ENCODE assay signal across 11 cellular contexts in the genomic region with DNA sequence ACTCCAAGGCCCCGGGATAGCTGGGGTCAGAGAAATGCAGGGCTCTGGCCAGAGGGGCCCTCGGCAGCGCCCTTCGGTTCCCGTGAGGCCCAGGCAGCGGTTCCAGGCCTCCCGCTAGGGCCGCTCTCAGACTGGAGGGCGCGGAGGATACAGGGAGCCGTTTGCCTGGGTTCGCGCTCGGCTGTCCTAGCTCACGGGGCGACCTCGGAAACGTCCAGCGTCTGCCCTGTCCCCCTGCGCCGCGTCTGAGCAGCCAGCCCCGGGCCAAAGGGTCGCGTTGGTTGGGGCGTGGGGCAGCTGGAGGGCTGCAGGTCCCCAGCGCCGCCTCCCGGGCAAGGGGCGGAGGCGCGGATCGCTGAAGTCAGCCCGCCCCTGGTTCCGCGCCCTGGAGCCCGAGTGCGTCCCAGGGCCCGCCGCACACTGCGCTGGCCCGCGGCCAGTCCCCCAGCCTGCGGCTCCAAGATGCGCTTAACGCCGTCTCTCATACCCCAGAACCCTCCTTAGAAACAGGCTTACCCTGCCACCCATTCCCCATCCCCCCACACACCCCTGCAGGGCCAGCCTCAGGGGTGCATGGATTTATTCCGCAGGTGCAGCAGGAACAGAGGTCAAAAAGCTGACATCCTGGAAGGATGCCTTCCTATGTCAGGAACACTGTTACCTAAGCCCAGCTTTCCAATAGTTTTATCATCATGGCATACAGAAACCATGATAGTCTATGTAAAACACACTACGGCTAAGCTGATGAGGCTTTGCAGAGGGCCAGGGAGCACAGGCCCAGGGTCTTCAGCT. TPM values are rescaled to one million over a fixed set of nuclear protein-coding genes. Genes with fewer than 3 reads are reported as not detected.
DNase-seq lines count a peak whose midpoint lies in the region; ATAC-seq, FAIRE-seq and TF ChIP-seq lines count a peak whose summit lies in the region.
"Had no signal": no experiment of that assay in that cellular context is flagged by ENCODE, and none has a peak within 500 bp of the region (broad histone marks: within the 10 kb centered on the region; RNA-seq: fewer than 3 reads in every experiment).

No MANE protein-coding gene starts in this region.

- no peak overlapping the region for H2BK20ac ChIP-seq in H1 (ENCODE audit: low read length)

- intact Hi-C loops in HepG2 (cut with micrococcal nuclease; ENCODE audit: unreplicated experiment) (no loop called here), thyroid gland (cut with DNase I) (no loop called here)

- H4K5ac ChIP-seq in H1 (ENCODE audit: insufficient read length, low read depth, low read length): no peak overlapping the region

- H3K9ac ChIP-seq in H1 (replicated peaks in 1 of 4; ENCODE audit: extremely low read depth in 1 of 4, low read depth in 3 of 4, low read length in 3 of 4) (peak overlapping the region in 1 of 4 experiments; percentile 33; a peak in 2 of 7 replicates), HepG2 (ENCODE audit: insufficient read depth, low read depth, low read length) (no peak overlapping the region)

- no peak overlapping the region for H3K27ac ChIP-seq in H1 (ENCODE audit: low read depth, low read length)
- no peak overlapping the region for H3K27ac ChIP-seq in HepG2 (ENCODE audit: extremely low read length, insufficient read depth, low read length)
- no peak overlapping the region for H3K27ac ChIP-seq in thyroid gland

- H3K18ac ChIP-seq in H1 (ENCODE audit: extremely low read depth, low read length): no peak overlapping the region; the same call in 1 of the 2 replicates

- H3K4ac ChIP-seq in H1 (replicated peaks; ENCODE audit: insufficient read length, low read depth, low read length): no peak overlapping the region

- no peak overlapping the region for H3K23ac ChIP-seq in H1 (ENCODE audit: insufficient read length)

- H3K23me2 ChIP-seq in H1 (ENCODE audit: low read depth, low read length): peaks cover 2% of the 10 kb centered on the region; the same call in 1 of the 2 replicates

- H4K91ac ChIP-seq in H1 (replicated peaks; ENCODE audit: insufficient read length, low read length): no peak overlapping the region

- DNase-seq in DMS79 treated with DMSO at 0.1 percent for 48 hours (lab: John Stamatoyannopoulos, UW) (peak; percentile 29), DMS79 (lab: John Stamatoyannopoulos, UW) (no peak), H1 (ENCODE audit: low read depth in 1 of 2, low spot score in 2 of 2) (peak; percentile 29 to 87), HepG2 (ENCODE audit: low spot score) (no peak), thyroid gland (peak; percentile 31 to 32), NCI-H2029 treated with DMSO at 0.1 percent for 48 hours (lab: John Stamatoyannopoulos, UW) (no peak)

- no peak overlapping the region for H3K56ac ChIP-seq in H1 (replicated peaks; ENCODE audit: insufficient read length, low read depth, low read length)

- no peaks in the 10 kb centered on the region for H3K36me3 ChIP-seq in H1 (ENCODE audit: control insufficient read depth in 2 of 4, insufficient read depth in 4 of 4, low read length in 3 of 4)
- no peaks in the 10 kb centered on the region for H3K36me3 ChIP-seq in HepG2 (replicated peaks in 1 of 2; ENCODE audit: control insufficient read depth in 1 of 2, insufficient read depth in 2 of 2, low read length in 2 of 2)
- no peaks in the 10 kb centered on the region for H3K36me3 ChIP-seq in thyroid gland

- TF ChIP-seq POLR2A in H1 (IDR thresholded peaks at IDR 0.05; ENCODE audit: control extremely low read depth in 1 of 2, low read depth in 2 of 2, low read length in 2 of 2): 0 out of 3 replicates have a peak, but pooled peaks of 1 of the 2 experiments have one; percentile 45
- no peak for TF ChIP-seq POLR2A in HepG2 (IDR thresholded peaks at IDR 0.05; ENCODE audit: insufficient read depth in 1 of 2, low read depth in 2 of 2, low read length in 2 of 2)
- no peak for TF ChIP-seq POLR2A in thyroid gland (IDR thresholded peaks at IDR 0.05)

- H4K8ac ChIP-seq in H1 (ENCODE audit: extremely low read depth, insufficient read depth, low read length): peak overlapping the region; percentile 47

- H3K4me2 ChIP-seq in H1 (ENCODE audit: insufficient read depth in 1 of 2, low read depth in 2 of 2, low read length in 2 of 2) (peak overlapping the region; percentile 64 to 81), HepG2 (ENCODE audit: low read depth, low read length) (no peak overlapping the region)

- in situ Hi-C loops in HepG2 (cut with HindIII; ENCODE audit: extremely low pct_ligation_motif_present, low pct_unique_long_range_greater_than_20kb): no loop called here

- H2AFZ ChIP-seq in H1 (ENCODE audit: low read length) (peak overlapping the region; percentile 72; the same call in 1 of the 2 replicates), HepG2 (ENCODE audit: low read length) (no peak overlapping the region)

- H3K79me1 ChIP-seq in H1 (ENCODE audit: low read depth, low read length): no peaks in the 10 kb centered on the region

- H2BK120ac ChIP-seq in H1 (replicated peaks; ENCODE audit: low read depth, low read length): no peak overlapping the region

- H4K20me1 ChIP-seq in H1 (replicated peaks in 1 of 2; ENCODE audit: control insufficient read depth in 1 of 2, insufficient read depth in 2 of 2, low read length in 2 of 2) (no peaks in the 10 kb centered on the region), HepG2 (ENCODE audit: insufficient read depth, low read length) (no peaks in the 10 kb centered on the region)

- TF ChIP-seq EP300 in H1 (IDR thresholded peaks at IDR 0.05; ENCODE audit: borderline replicate concordance in 1 of 2, low read depth in 2 of 2, low read length in 2 of 2) (no peak), HepG2 (IDR thresholded peaks at IDR 0.05; ENCODE audit: low read depth in 2 of 2, low read length in 2 of 2) (no peak), HepG2 (CRISPR knock-in tag; IDR thresholded peaks at IDR 0.05; ENCODE audit: borderline replicate concordance) (no peak)

- H3K27me3 ChIP-seq in H1 (replicated peaks in 1 of 4; ENCODE audit: control insufficient read depth in 3 of 4, extremely low read depth in 1 of 4, insufficient read depth in 3 of 4, low read length in 3 of 4) (peaks cover 0 to 23% (median 12%) of the 10 kb centered on the region in 4 experiments; a peak in 5 of 7 replicates), HepG2 (ENCODE audit: control insufficient read depth in 1 of 2, insufficient read depth in 2 of 2, low read length in 2 of 2) (no peaks in the 10 kb centered on the region; a peak in 1 of 5 replicates), thyroid gland (no peaks in the 10 kb centered on the region)

- no peaks in the 10 kb centered on the region for H3K9me3 ChIP-seq in H1 (ENCODE audit: insufficient read depth in 2 of 2, low read depth in 1 of 2, low read length in 1 of 2)
- no peaks in the 10 kb centered on the region for H3K9me3 ChIP-seq in HepG2 (ENCODE audit: low read length)
- no peaks in the 10 kb centered on the region for H3K9me3 ChIP-seq in thyroid gland

- H3K4me3 ChIP-seq in H1 (ENCODE audit: extremely low read depth in 1 of 4, insufficient read depth in 2 of 4, low read depth in 3 of 4, low read length in 4 of 4) (peak overlapping the region; percentile 31 to 61 (median 46)), HepG2 (replicated peaks in 1 of 3; ENCODE audit: insufficient read depth in 1 of 3, low read depth in 2 of 3, low read length in 3 of 3) (no peak overlapping the region), thyroid gland (replicated peaks in 1 of 3) (no peak overlapping the region)

- TF ChIP-seq CTCF in H1 (IDR thresholded peaks at IDR 0.05; ENCODE audit: control extremely low read depth in 1 of 3, insufficient read depth in 1 of 3, low read depth in 1 of 3, low read length in 3 of 3) (peak; percentile 59 to 79 (median 69)), HepG2 (CRISPR knock-in tag; IDR thresholded peaks at IDR 0.05) (no peak), thyroid gland (IDR thresholded peaks at IDR 0.05) (peak in 2 of 6 experiments; percentile 30 to 35)

- no peak overlapping the region for H2AK5ac ChIP-seq in H1 (ENCODE audit: low read depth, low read length)

- H2BK5ac ChIP-seq in H1 (ENCODE audit: low read depth, low read length): no peak overlapping the region; the same call in 1 of the 2 replicates

- FAIRE-seq in H1 (lab: Jason Lieb, UNC) (no peak), HepG2 (lab: Jason Lieb, UNC) (no peak)
- FAIRE-seq: colon had no signal

- no TSS peak for BruUV-seq in HepG2 (replicated peaks; lab: Mats Ljungman, UMichigan)

- no peak overlapping the region; the same call in 1 of the 2 replicates for H2BK12ac ChIP-seq in H1 (ENCODE audit: low read depth, low read length)

- peak overlapping the region; percentile 95; the same call in 1 of the 2 replicates for H2BK15ac ChIP-seq in H1 (ENCODE audit: low read length)

- 5% methylated on average over 43 of the region's 49 CpGs; no CpG with 5 or more reads in 1 of the 2 experiments for WGBS in H1 (ENCODE audit: extremely low coverage in 1 of 2, insufficient coverage in 1 of 2, insufficient read length in 1 of 2, insufficient replicate concordance in 2 of 2, low coverage in 1 of 2, low lambda C conversion rate in 2 of 2, missing lambda C conversion rate in 1 of 2), 2 experiments
- WGBS in HepG2 (ENCODE audit: low lambda C conversion rate): 81% methylated on average over 27 of the region's 49 CpGs
- 23% methylated on average over 9 to 14 of the region's 49 CpGs for WGBS in thyroid gland, 2 donors

- TF ChIP-seq RAD21 in H1 (IDR thresholded peaks at IDR 0.05 in 1 of 2, conservative IDR thresholded peaks at IDR 0.05 in 1 of 2; ENCODE audit: low read depth in 2 of 2, low read length in 2 of 2): peak; percentile 63 to 76
- TF ChIP-seq RAD21 in HepG2 (CRISPR knock-in tag; IDR thresholded peaks at IDR 0.05): no peak

- POLR2A ChIA-PET in H1 (lab: Charles Lee; ENCODE audit: partially characterized antibody) (interaction anchor here (0.6 to 1.1 kb wide), 2 partner anchors 8 to 30 kb away, joined by 3 read pairs; no protein-coding TSS in a partner anchor), HepG2 (lab: Yijun Ruan, JAX) (no interaction called here)

- CTCF ChIA-PET in H1 (lab: Charles Lee; ENCODE audit: partially characterized antibody) (interaction anchor here (0.6 to 8.0 kb wide), 25 partner anchors 12 to 361 kb away, joined by 3 to 57 read pairs (median 4); partner anchors contain the start of gene LDB3), HepG2 (lab: Yijun Ruan, JAX; ENCODE audit: low intra/inter-chr PET ratio, low total read pairs) (no interaction called here)

- ATAC-seq in HepG2 (no peak), HG02678 (IDR thresholded peaks at IDR 0.05; ENCODE audit: unreplicated experiment) (no peak), HG03565 (IDR thresholded peaks at IDR 0.05; ENCODE audit: unreplicated experiment) (no peak)

- H3K4me1 ChIP-seq in H1 (replicated peaks in 1 of 4; ENCODE audit: control insufficient read depth in 3 of 4, insufficient read depth in 4 of 4, low read length in 3 of 4): peaks cover 0 to 9% (median 3%) of the 10 kb centered on the region in 4 experiments; a peak in 5 of 7 replicates
- peaks cover 11% of the 10 kb centered on the region for H3K4me1 ChIP-seq in HepG2 (ENCODE audit: insufficient read depth, low read length)
- H3K4me1 ChIP-seq in thyroid gland: peaks cover 7 to 17% of the 10 kb centered on the region in 2 donors

- H3K79me2 ChIP-seq in H1 (ENCODE audit: control insufficient read depth in 1 of 2, insufficient read depth in 2 of 2, low read length in 2 of 2) (no peaks in the 10 kb centered on the region), HepG2 (ENCODE audit: insufficient read depth, low read length) (no peaks in the 10 kb centered on the region)

- no peak overlapping the region for H3K14ac ChIP-seq in H1 (ENCODE audit: insufficient read length)

RNA-seq across cellular contexts. Expression of gene OPN4, which starts 22.1 kb away (rescaled TPM):
- not detected in 2 replicates for total RNA-seq in H1 (2021; fragmentation: NEBNext Ultra II Directional; extraction: Animal tissue kit (Norgen Biotek cat#: 25700))
- not detected in 2 replicates for polyA plus RNA-seq in H1 (2011; rRNA removed)
- not detected for polyA plus RNA-seq in H1 (2011; cell fraction: cytosol; rRNA removed)
- polyA plus RNA-seq in H1 (2011; cell fraction: nucleus; rRNA removed): not detected
- polyA plus RNA-seq in H1 (2012, experiment 1 of 2): not detected in 4 replicates
- not detected for polyA plus RNA-seq in H1 (2012, experiment 2 of 2)
- polyA plus RNA-seq in H1 (2013, experiment 1 of 2): not detected
- polyA plus RNA-seq in H1 (2013, experiment 2 of 2): not detected
- polyA minus RNA-seq in H1 (2011; rRNA and poly(A)+ RNA removed): not detected in 2 replicates
- not detected for polyA minus RNA-seq in H1 (2011; cell fraction: cytosol; rRNA and poly(A)+ RNA removed)
- not detected for polyA minus RNA-seq in H1 (2011; cell fraction: nucleus; rRNA and poly(A)+ RNA removed)
- not detected in 2 replicates for total RNA-seq in HepG2 (2016; rRNA removed; fragmentation: Illumina TruSeq; extraction: Trizol)
- not detected in 2 replicates for total RNA-seq in HepG2 (2016; cell fraction: cytosol; rRNA removed; fragmentation: Illumina TruSeq; extraction: Trizol; ENCODE audit: low read depth)
- not detected in 2 replicates for total RNA-seq in HepG2 (2016; cell fraction: insoluble cytoplasmic fraction; rRNA removed; fragmentation: Illumina TruSeq; extraction: Trizol)
- total RNA-seq in HepG2 (2016; cell fraction: membrane; rRNA removed; fragmentation: Illumina TruSeq; extraction: Trizol): not detected in 2 replicates
- not detected in 2 replicates for total RNA-seq in HepG2 (2016; cell fraction: nucleus; rRNA removed; fragmentation: Illumina TruSeq; extraction: Trizol)
- polyA plus RNA-seq in HepG2 (2011; rRNA removed): not detected in 2 replicates
- not detected in 2 replicates for polyA plus RNA-seq in HepG2 (2011; cell fraction: cytosol; rRNA removed)
- polyA plus RNA-seq in HepG2 (2011; cell fraction: nucleus; rRNA removed): not detected in 2 replicates
- polyA plus RNA-seq in HepG2 (2012): not detected in 2 replicates
- polyA plus RNA-seq in HepG2 (2016; cell fraction: cytosol; fragmentation: Illumina TruSeq; extraction: Trizol; ENCODE audit: low read depth): not detected in 2 replicates
- polyA plus RNA-seq in HepG2 (2016; cell fraction: insoluble cytoplasmic fraction; fragmentation: Illumina TruSeq; extraction: Trizol; ENCODE audit: low read depth): not detected in 2 replicates
- polyA plus RNA-seq in HepG2 (2016; cell fraction: membrane; fragmentation: Illumina TruSeq; extraction: Trizol; ENCODE audit: low read depth): not detected in 2 replicates
- not detected in 2 replicates for polyA plus RNA-seq in HepG2 (2016; cell fraction: nucleus; fragmentation: Illumina TruSeq; extraction: Trizol; ENCODE audit: insufficient read depth, low read depth)
- polyA minus RNA-seq in HepG2 (2011; rRNA and poly(A)+ RNA removed; ENCODE audit: low replicate concordance): not detected in 2 replicates
- not detected in 2 replicates for polyA minus RNA-seq in HepG2 (2011; cell fraction: cytosol; rRNA and poly(A)+ RNA removed)
- not detected in 2 replicates for polyA minus RNA-seq in HepG2 (2011; cell fraction: nucleus; rRNA and poly(A)+ RNA removed)
- total RNA-seq in thyroid gland: under 1 TPM in 1 of 4 donors, not detected in 3; 0.24 TPM
- total RNA-seq: A172 had no signal
- polyA plus RNA-seq: IgD-negative memory B cell had no signal

RNA-seq across cellular contexts. Expression of gene LDB3, which starts 36.1 kb away (rescaled TPM):
- total RNA-seq in H1 (2021; fragmentation: NEBNext Ultra II Directional; extraction: Animal tissue kit (Norgen Biotek cat#: 25700)): 0.40 and 0.43 TPM in 2 replicates
- polyA plus RNA-seq in H1 (2011; rRNA removed) (0.17 and 0.20 TPM in 2 replicates), HepG2 (2011; rRNA removed) (not detected in 2 replicates)
- 0.28 TPM for polyA plus RNA-seq in H1 (2011; cell fraction: cytosol; rRNA removed)
- polyA plus RNA-seq in H1 (2011; cell fraction: nucleus; rRNA removed): 0.20 TPM
- 0.35 to 0.62 TPM (median 0.59 TPM) in 4 replicates for polyA plus RNA-seq in H1 (2012, experiment 1 of 2)
- polyA plus RNA-seq in H1 (2012, experiment 2 of 2): 0.17 TPM
- 0.55 TPM for polyA plus RNA-seq in H1 (2013, experiment 1 of 2)
- polyA plus RNA-seq in H1 (2013, experiment 2 of 2): 0.74 TPM
- polyA minus RNA-seq in H1 (2011; rRNA and poly(A)+ RNA removed): 0.49 and 1.2 TPM in 2 replicates
- 0.29 TPM for polyA minus RNA-seq in H1 (2011; cell fraction: cytosol; rRNA and poly(A)+ RNA removed)
- 1.1 TPM for polyA minus RNA-seq in H1 (2011; cell fraction: nucleus; rRNA and poly(A)+ RNA removed)
- total RNA-seq in HepG2 (2016; rRNA removed; fragmentation: Illumina TruSeq; extraction: Trizol) (not detected in 2 replicates), thyroid gland (1 to 10 TPM; 1.5 to 5.5 (median 1.9) TPM)
- not detected in 2 replicates for total RNA-seq in HepG2 (2016; cell fraction: cytosol; rRNA removed; fragmentation: Illumina TruSeq; extraction: Trizol; ENCODE audit: low read depth)
- total RNA-seq in HepG2 (2016; cell fraction: insoluble cytoplasmic fraction; rRNA removed; fragmentation: Illumina TruSeq; extraction: Trizol): not detected in 2 replicates
- not detected in 2 replicates for total RNA-seq in HepG2 (2016; cell fraction: membrane; rRNA removed; fragmentation: Illumina TruSeq; extraction: Trizol)
- not detected in 2 replicates for total RNA-seq in HepG2 (2016; cell fraction: nucleus; rRNA removed; fragmentation: Illumina TruSeq; extraction: Trizol)
- polyA plus RNA-seq in HepG2 (2011; cell fraction: cytosol; rRNA removed): not detected in 2 replicates
- polyA plus RNA-seq in HepG2 (2011; cell fraction: nucleus; rRNA removed): not detected in 2 replicates
- not detected in 2 replicates for polyA plus RNA-seq in HepG2 (2012)
- polyA plus RNA-seq in HepG2 (2016; cell fraction: cytosol; fragmentation: Illumina TruSeq; extraction: Trizol; ENCODE audit: low read depth): not detected in 2 replicates
- not detected in 2 replicates for polyA plus RNA-seq in HepG2 (2016; cell fraction: insoluble cytoplasmic fraction; fragmentation: Illumina TruSeq; extraction: Trizol; ENCODE audit: low read depth)
- polyA plus RNA-seq in HepG2 (2016; cell fraction: membrane; fragmentation: Illumina TruSeq; extraction: Trizol; ENCODE audit: low read depth): not detected in 2 replicates
- not detected in 2 replicates for polyA plus RNA-seq in HepG2 (2016; cell fraction: nucleus; fragmentation: Illumina TruSeq; extraction: Trizol; ENCODE audit: insufficient read depth, low read depth)
- 5.5 TPM in 1 of 2 replicates, not detected in the other for polyA minus RNA-seq in HepG2 (2011; rRNA and poly(A)+ RNA removed; ENCODE audit: low replicate concordance)
- not detected in 2 replicates for polyA minus RNA-seq in HepG2 (2011; cell fraction: cytosol; rRNA and poly(A)+ RNA removed)
- not detected in 2 replicates for polyA minus RNA-seq in HepG2 (2011; cell fraction: nucleus; rRNA and poly(A)+ RNA removed)

Comparison
In these comparisons a context has a peak if more than half of its experiments do, and no peak if none do; other contexts are left out.
1. DNase-seq: peak in DMS79 treated with DMSO at 0.1 percent for 48 hours (single experiment), H1 (2 of 2) and thyroid gland (2 of 2); none in DMS79 (single experiment), HepG2 (single experiment) and NCI-H2029 treated with DMSO at 0.1 percent for 48 hours (single experiment).
2. H3K4me3 ChIP-seq: peak in H1 (4 of 4); none in HepG2 (0 of 3) and thyroid gland (0 of 3).